In genomic region chr1:10108948-10109347, GRCh38 we compare ENCODE assay signal across 11 cellular contexts.
DNase-seq lines count a peak whose midpoint lies in the region; ATAC-seq, FAIRE-seq and TF ChIP-seq lines count a peak whose summit lies in the region.
"Had no signal": no experiment of that assay in that cellular context is flagged by ENCODE, and none has a peak within 500 bp of the region (broad histone marks: within the 10 kb centered on the region; RNA-seq: fewer than 3 reads in every experiment).

No MANE protein-coding gene starts in this region.

- CTCF ChIA-PET in HCT116 (lab: Charles Lee) = no interaction called here
- CTCF ChIA-PET in activated naive CD4-positive, alpha-beta T cell treated with anti-CD3 and anti-CD28 coated beads, Interleukin-2, amount 10 ng/mL, durations not matched to agents 7 days and 5 days (lab: Charles Lee) = interaction anchor here (0.6 kb wide), 1 partner anchor 635 kb away, joined by 3 read pairs; no protein-coding TSS in a partner anchor

- H3K4me1 ChIP-seq in HCT116 (ENCODE audit: control insufficient read depth in 1 of 2, insufficient read depth in 2 of 2, low read length in 2 of 2) = peaks cover 23 to 31% of the 10 kb centered on the region in 2 experiments
- peaks cover 24% of the 10 kb centered on the region for H3K4me1 ChIP-seq in skeletal muscle satellite cell (ENCODE audit: control insufficient read depth, insufficient read depth, low read length)
- H3K4me1 ChIP-seq in upper lobe of left lung = peaks cover 0 to 9% (median 0%) of the 10 kb centered on the region in 4 donors

- H3K9me3 Mint-ChIP-seq in chondrocyte (ENCODE audit: low read depth) = no peaks in the 10 kb centered on the region
- no peaks in the 10 kb centered on the region for H3K9me3 Mint-ChIP-seq in activated naive CD4-positive, alpha-beta T cell treated with anti-CD3 and anti-CD28 coated beads, Interleukin-2, amount 10 ng/mL, durations not matched to agents 7 days and 5 days
- H3K9me3 Mint-ChIP-seq: activated naive CD8-positive, alpha-beta T cell treated with anti-CD3 and anti-CD28 coated beads, Interleukin-2, amount 50 U/mL, for 24 hours had no signal

- WGBS in upper lobe of left lung, 2 donors = 90 to 94% methylated on average over 7 of the region's 7 CpGs

- DNase-seq in HCT116 (ENCODE audit: low read depth, low spot score) (no peak), chondrocyte (ENCODE audit: low spot score) (peak; percentile 11), kidney tubule cell (ENCODE audit: low spot score) (no peak), H54 (ENCODE audit: insufficient read length, low spot score) (no peak), upper lobe of left lung (no peak)
- DNase-seq in activated naive CD4-positive, alpha-beta T cell treated with anti-CD3 and anti-CD28 coated beads, Interleukin-2, amount 10 ng/mL, durations not matched to agents 7 days and 5 days = no peak
- DNase-seq: activated naive CD8-positive, alpha-beta T cell treated with anti-CD3 and anti-CD28 coated beads, Interleukin-2, amount 50 U/mL, for 24 hours; T-helper 1 cell had no signal

- no peaks in the 10 kb centered on the region for H3K9me2 ChIP-seq in HCT116 (ENCODE audit: insufficient read depth)

- TF ChIP-seq CTCF in HCT116 (IDR thresholded peaks at IDR 0.05 in 2 of 3, conservative IDR thresholded peaks at IDR 0.05 in 1 of 3; ENCODE audit: borderline replicate concordance in 1 of 3, insufficient read depth in 1 of 3, low read depth in 2 of 3, low read length in 2 of 3) = no peak
- TF ChIP-seq CTCF in chondrocyte (IDR thresholded peaks at IDR 0.05) = no peak
- no peak for TF ChIP-seq CTCF in upper lobe of left lung (IDR thresholded peaks at IDR 0.05)

- H3K9ac ChIP-seq in HCT116 (ENCODE audit: low read length) (peak overlapping the region; percentile 28), skeletal muscle satellite cell (ENCODE audit: low read depth, low read length) (peak overlapping the region; percentile 3)

- RAD21 ChIA-PET in HCT116 (lab: Charles Lee; ENCODE audit: low non-redundant PET in 1 of 2, low total read pairs in 2 of 2, uncharacterized antibody in 2 of 2, unreplicated experiment in 2 of 2) = no interaction called here

- peak overlapping the region; percentile 9 for H3K4me3 Mint-ChIP-seq in chondrocyte (ENCODE audit: unreplicated experiment)
- H3K4me3 Mint-ChIP-seq in activated naive CD4-positive, alpha-beta T cell treated with anti-CD3 and anti-CD28 coated beads, Interleukin-2, amount 10 ng/mL, durations not matched to agents 7 days and 5 days = no peak overlapping the region
- H3K4me3 Mint-ChIP-seq: activated naive CD8-positive, alpha-beta T cell treated with anti-CD3 and anti-CD28 coated beads, Interleukin-2, amount 50 U/mL, for 24 hours had no signal

- H3K27ac Mint-ChIP-seq in chondrocyte (ENCODE audit: unreplicated experiment) = peak overlapping the region; percentile 92
- H3K27ac Mint-ChIP-seq in activated naive CD4-positive, alpha-beta T cell treated with anti-CD3 and anti-CD28 coated beads, Interleukin-2, amount 10 ng/mL, durations not matched to agents 7 days and 5 days = no peak overlapping the region
- H3K27ac Mint-ChIP-seq: activated naive CD8-positive, alpha-beta T cell treated with anti-CD3 and anti-CD28 coated beads, Interleukin-2, amount 50 U/mL, for 24 hours had no signal

- H2AFZ ChIP-seq in HCT116 (ENCODE audit: low read depth, low read length, poor library complexity, severe bottlenecking) = no peak overlapping the region

- POLR2A ChIA-PET in HCT116 (lab: Charles Lee) = no interaction called here

- H3K27me3 Mint-ChIP-seq in chondrocyte (ENCODE audit: low read depth) = no peaks in the 10 kb centered on the region
- H3K27me3 Mint-ChIP-seq in activated naive CD4-positive, alpha-beta T cell treated with anti-CD3 and anti-CD28 coated beads, Interleukin-2, amount 10 ng/mL, durations not matched to agents 7 days and 5 days = no peaks in the 10 kb centered on the region
- H3K27me3 Mint-ChIP-seq: activated naive CD8-positive, alpha-beta T cell treated with anti-CD3 and anti-CD28 coated beads, Interleukin-2, amount 50 U/mL, for 24 hours had no signal

- H3K79me2 ChIP-seq in HCT116 (ENCODE audit: insufficient read depth, low read length) = peaks cover 6% of the 10 kb centered on the region; the same call in 1 of the 2 replicates

- peaks cover 19% of the 10 kb centered on the region for H3K36me3 Mint-ChIP-seq in chondrocyte (ENCODE audit: low read depth)
- H3K36me3 Mint-ChIP-seq in activated naive CD4-positive, alpha-beta T cell treated with anti-CD3 and anti-CD28 coated beads, Interleukin-2, amount 10 ng/mL, durations not matched to agents 7 days and 5 days = peaks cover 31% of the 10 kb centered on the region

- H3K36me3 ChIP-seq in HCT116 (ENCODE audit: control insufficient read depth in 1 of 2, insufficient read depth in 2 of 2, low read length in 2 of 2) (peaks cover 17 to 28% of the 10 kb centered on the region in 2 experiments; a peak in 2 of 4 replicates), skeletal muscle satellite cell (ENCODE audit: insufficient read depth, low read length) (peaks cover 38% of the 10 kb centered on the region), upper lobe of left lung (peaks cover 14 to 65% (median 41%) of the 10 kb centered on the region in 4 donors)

- H4K20me1 ChIP-seq in HCT116 (ENCODE audit: insufficient read depth) = 0 out of 2 replicates have a peak, but pooled peaks cover 3% of the 10 kb centered on the region

- no peak for TF ChIP-seq EP300 in upper lobe of left lung (IDR thresholded peaks at IDR 0.05)

- no TSS peak for BruUV-seq in HCT116 (replicated peaks; lab: Mats Ljungman, UMichigan)

- H3K27ac ChIP-seq in HCT116 (ENCODE audit: low read depth, low read length) (peak overlapping the region; percentile 27; the same call in 1 of the 2 replicates), layer of hippocampus (ENCODE audit: low read depth, low read length) (peak overlapping the region; percentile 78), upper lobe of left lung (peak overlapping the region in 1 of 4 donors; percentile 14)

- no peaks in the 10 kb centered on the region for H3K27me3 ChIP-seq in HCT116 (ENCODE audit: insufficient read depth, low read length)
- H3K27me3 ChIP-seq in layer of hippocampus (ENCODE audit: control insufficient read depth, insufficient read depth, low read length) = no peaks in the 10 kb centered on the region
- H3K27me3 ChIP-seq in skeletal muscle satellite cell (ENCODE audit: control insufficient read depth, insufficient read depth, low read length) = no peaks in the 10 kb centered on the region
- no peaks in the 10 kb centered on the region for H3K27me3 ChIP-seq in upper lobe of left lung

- intact Hi-C loops in HCT116 (cut with micrococcal nuclease) = no loop called here

- peaks cover 45% of the 10 kb centered on the region for H3K4me1 Mint-ChIP-seq in chondrocyte (ENCODE audit: low read depth)
- H3K4me1 Mint-ChIP-seq in activated naive CD4-positive, alpha-beta T cell treated with anti-CD3 and anti-CD28 coated beads, Interleukin-2, amount 10 ng/mL, durations not matched to agents 7 days and 5 days = no peaks in the 10 kb centered on the region
- H3K4me1 Mint-ChIP-seq: activated naive CD8-positive, alpha-beta T cell treated with anti-CD3 and anti-CD28 coated beads, Interleukin-2, amount 50 U/mL, for 24 hours had no signal

- H3K9me3 ChIP-seq in HCT116 (ENCODE audit: control insufficient read depth in 1 of 2, insufficient read depth in 1 of 2, low read depth in 1 of 2, low read length in 2 of 2) (no peaks in the 10 kb centered on the region), skeletal muscle satellite cell (replicated peaks; ENCODE audit: low read length) (no peaks in the 10 kb centered on the region), upper lobe of left lung (no peaks in the 10 kb centered on the region)

- peak overlapping the region; percentile 68 for H3K4me2 ChIP-seq in HCT116 (ENCODE audit: low read length)
- peak overlapping the region; percentile 60 for H3K4me2 ChIP-seq in skeletal muscle satellite cell (ENCODE audit: low read length)

- TF ChIP-seq RAD21 in HCT116 (IDR thresholded peaks at IDR 0.05; ENCODE audit: low read depth) = no peak

- H3K4me3 ChIP-seq in HCT116 (replicated peaks in 1 of 2; ENCODE audit: low read depth in 1 of 2, low read length in 2 of 2) (no peak overlapping the region; a peak in 1 of 4 replicates), skeletal muscle satellite cell (ENCODE audit: low read length) (no peak overlapping the region), upper lobe of left lung (no peak overlapping the region)

- TF ChIP-seq POLR2A in HCT116 (IDR thresholded peaks at IDR 0.05; ENCODE audit: borderline replicate concordance, extremely low read depth, insufficient read depth, insufficient read length) (no peak), H54 (IDR thresholded peaks at IDR 0.05; ENCODE audit: low read depth, low read length) (no peak), upper lobe of left lung (IDR thresholded peaks at IDR 0.05) (no peak)

- no peak for ATAC-seq in HCT116
- no peak for ATAC-seq in upper lobe of left lung (ENCODE audit: low FRiP score in 2 of 2)
- ATAC-seq: activated naive CD8-positive, alpha-beta T cell treated with anti-CD3 and anti-CD28 coated beads, Interleukin-2, amount 50 U/mL, for 24 hours; sciatic nerve had no signal

- FAIRE-seq in H54 (lab: Jason Lieb, UNC) = no peak

TF ChIP-seq in HCT116, 20 proteins besides CTCF, POLR2A, EP300 and RAD21 (continues in another document):
- TF ChIP-seq CBX3 (IDR thresholded peaks at IDR 0.05; ENCODE audit: low read depth) (no peak), SIN3A (IDR thresholded peaks at IDR 0.05; ENCODE audit: low read depth) (no peak), ELF1 (IDR thresholded peaks at IDR 0.05; ENCODE audit: borderline replicate concordance, low read depth) (no peak), ZBTB33 (IDR thresholded peaks at IDR 0.05; ENCODE audit: extremely low read depth, insufficient replicate concordance, low read length) (no peak), EZH2 (IDR thresholded peaks at IDR 0.05) (no peak), SRF (IDR thresholded peaks at IDR 0.05; ENCODE audit: low read depth) (no peak), CEBPB (IDR thresholded peaks at IDR 0.05; ENCODE audit: low read depth) (no peak)
